13 cellular contexts compared by ENCODE assay signal in genomic region chr7:139075871-139076686, GRCh38. TPM values are rescaled to one million over a fixed set of nuclear protein-coding genes. Genes with fewer than 3 reads are reported as not detected.
DNase-seq lines count a peak whose midpoint lies in the region; ATAC-seq and TF ChIP-seq lines count a peak whose summit lies in the region.
"Had no signal": no experiment of that assay in that cellular context is flagged by ENCODE, and none has a peak within 500 bp of the region (broad histone marks: within the 10 kb centered on the region; RNA-seq: fewer than 3 reads in every experiment).

No MANE protein-coding gene starts in this region.

- TF ChIP-seq CTCF in breast epithelium (IDR thresholded peaks at IDR 0.05) (no peak), mammary epithelial cell (conservative IDR thresholded peaks at IDR 0.05 in 1 of 2, IDR thresholded peaks at IDR 0.05 in 1 of 2; ENCODE audit: extremely low read depth in 1 of 2, insufficient read depth in 1 of 2, low read depth in 1 of 2, low read length in 2 of 2) (no peak), gastrocnemius medialis (IDR thresholded peaks at IDR 0.05 in 4 of 5, conservative IDR thresholded peaks at IDR 0.05 in 1 of 5) (no peak), testis (IDR thresholded peaks at IDR 0.05) (no peak)

- POLR2A ChIA-PET in activated CD4-positive, alpha-beta memory T cell treated with anti-CD3 and anti-CD28 coated beads for 36 hours (lab: Charles Lee), result interaction anchor here (1.6 to 1.7 kb wide), 2 partner anchors 22 to 29 kb away, joined by 3 to 4 read pairs; no protein-coding TSS in a partner anchor

- ATAC-seq in stimulated activated naive CD8-positive, alpha-beta T cell treated with anti-CD3 and anti-CD28 coated beads, Interleukin-15, amount 100 ng/mL, for 72 hours, result no peak
- no peak for ATAC-seq in gastrocnemius medialis

- in situ Hi-C loops in mammary epithelial cell (cut with MboI; ENCODE audit: low sequenced_read_pairs in 2 of 2) (loop anchor here in 1 of 2 donors (10.0 kb wide), 1 partner anchor 191 kb away; no protein-coding TSS in a partner anchor), gastrocnemius medialis (cut with MboI; ENCODE audit: low sequenced_read_pairs in 4 of 4) (loop anchor here in 2 of 4 donors (5.0 to 10.0 kb wide), 2 partner anchors 189 to 191 kb away; no protein-coding TSS in a partner anchor)

- no peaks in the 10 kb centered on the region for H3K9me3 Mint-ChIP-seq in activated CD4-positive, alpha-beta memory T cell treated with anti-CD3 and anti-CD28 coated beads for 36 hours
- H3K9me3 Mint-ChIP-seq in stimulated activated naive CD8-positive, alpha-beta T cell treated with anti-CD3 and anti-CD28 coated beads, Interleukin-15, amount 100 ng/mL, for 72 hours, result no peaks in the 10 kb centered on the region

- BruUV-seq in mammary epithelial cell (replicated peaks; lab: Mats Ljungman, UMichigan), result no TSS peak

- dilution Hi-C loops in mammary epithelial cell (cut with HindIII; ENCODE audit: low sequenced_read_pairs), result no loop called here

- DNase-seq in breast epithelium (ENCODE audit: low spot score in 2 of 2) (no peak), mammary epithelial cell (no peak), kidney tubule cell (ENCODE audit: low spot score) (peak; percentile 20), SHP77 (lab: John Stamatoyannopoulos, UW) (no peak), gastrocnemius medialis (no peak), testis (no peak)
- DNase-seq in activated CD4-positive, alpha-beta memory T cell treated with anti-CD3 and anti-CD28 coated beads for 36 hours, result peak; percentile 8
- no peak for DNase-seq in stimulated activated naive CD8-positive, alpha-beta T cell treated with anti-CD3 and anti-CD28 coated beads, Interleukin-15, amount 100 ng/mL, for 72 hours
- DNase-seq: DMS79 treated with DMSO at 0.1 percent for 48 hours, MV-4-11, NCI-H2171 treated with DMSO at 0.1 percent for 48 hours had no signal

- no peak for TF ChIP-seq POLR2A in breast epithelium (IDR thresholded peaks at IDR 0.05)
- no peak for TF ChIP-seq POLR2A in gastrocnemius medialis (IDR thresholded peaks at IDR 0.05)
- TF ChIP-seq POLR2A in testis (IDR thresholded peaks at IDR 0.05), result no peak

- H3K9me3 ChIP-seq in breast epithelium, result no peaks in the 10 kb centered on the region
- no peaks in the 10 kb centered on the region for H3K9me3 ChIP-seq in mammary epithelial cell (replicated peaks; ENCODE audit: insufficient read depth, low read length)
- H3K9me3 ChIP-seq in gastrocnemius medialis, result no peaks in the 10 kb centered on the region
- no peaks in the 10 kb centered on the region for H3K9me3 ChIP-seq in testis
- H3K9me3 ChIP-seq: SJSA1 had no signal

- H3K4me1 Mint-ChIP-seq in activated CD4-positive, alpha-beta memory T cell treated with anti-CD3 and anti-CD28 coated beads for 36 hours (ENCODE audit: low read depth), result peaks cover 60% of the 10 kb centered on the region
- peaks cover 76% of the 10 kb centered on the region for H3K4me1 Mint-ChIP-seq in stimulated activated naive CD8-positive, alpha-beta T cell treated with anti-CD3 and anti-CD28 coated beads, Interleukin-15, amount 100 ng/mL, for 72 hours

- intact Hi-C loops in breast epithelium (cut with DNase I; ENCODE audit: low total_unique reads) (no loop called here), mammary epithelial cell (cut with micrococcal nuclease) (loop anchor here (1.0 kb wide), 2 partner anchors 59 to 190 kb away; no protein-coding TSS in a partner anchor), gastrocnemius medialis (cut with DNase I; ENCODE audit: low total_unique reads) (loop anchor here (1.0 to 10.0 kb wide), 2 partner anchors 59 to 191 kb away; no protein-coding TSS in a partner anchor), testis (cut with DNase I; ENCODE audit: low total_unique reads) (no loop called here)
- intact Hi-C loops in activated CD4-positive, alpha-beta memory T cell treated with anti-CD3 and anti-CD28 coated beads for 36 hours (cut with micrococcal nuclease), result loop anchor here (1.0 to 2.0 kb wide), 4 partner anchors 7 to 189 kb away; no protein-coding TSS in a partner anchor

- H3K4me3 ChIP-seq in breast epithelium, result no peak overlapping the region
- no peak overlapping the region for H3K4me3 ChIP-seq in mammary epithelial cell (replicated peaks in 1 of 3; ENCODE audit: insufficient read depth in 1 of 3, low read depth in 2 of 3, low read length in 3 of 3)
- no peak overlapping the region for H3K4me3 ChIP-seq in gastrocnemius medialis
- no peak overlapping the region for H3K4me3 ChIP-seq in testis
- H3K4me3 ChIP-seq: lung, SJSA1 had no signal

- peak overlapping the region; percentile 56 for H3K27ac Mint-ChIP-seq in activated CD4-positive, alpha-beta memory T cell treated with anti-CD3 and anti-CD28 coated beads for 36 hours
- H3K27ac Mint-ChIP-seq in stimulated activated naive CD8-positive, alpha-beta T cell treated with anti-CD3 and anti-CD28 coated beads, Interleukin-15, amount 100 ng/mL, for 72 hours, result peak overlapping the region; percentile 16 to 74

- no peak overlapping the region for H2AFZ ChIP-seq in mammary epithelial cell (ENCODE audit: low read depth, low read length)

- no peaks in the 10 kb centered on the region for H3K36me3 ChIP-seq in breast epithelium
- H3K36me3 ChIP-seq in mammary epithelial cell (ENCODE audit: insufficient read depth, low read length), result peaks cover 48% of the 10 kb centered on the region
- H3K36me3 ChIP-seq in gastrocnemius medialis, result peaks cover 0 to 44% of the 10 kb centered on the region in 2 donors
- no peaks in the 10 kb centered on the region for H3K36me3 ChIP-seq in testis (ENCODE audit: low read depth, missing control alignments)

- H3K4me2 ChIP-seq in mammary epithelial cell (ENCODE audit: insufficient read depth, low read depth, low read length), result no peak overlapping the region

- CTCF ChIA-PET in mammary epithelial cell (lab: Charles Lee; ENCODE audit: low non-redundant PET), result interaction anchor here (1.2 kb wide), 1 partner anchor 189 kb away, joined by 9 read pairs; no protein-coding TSS in a partner anchor
- CTCF ChIA-PET in activated CD4-positive, alpha-beta memory T cell treated with anti-CD3 and anti-CD28 coated beads for 36 hours (lab: Charles Lee), result interaction anchor here (1.2 to 3.6 kb wide), 17 partner anchors 9 to 193 kb away, joined by 4 to 69 read pairs (median 12); no protein-coding TSS in a partner anchor

- no peaks in the 10 kb centered on the region for H3K4me1 ChIP-seq in breast epithelium
- no peaks in the 10 kb centered on the region for H3K4me1 ChIP-seq in mammary epithelial cell (ENCODE audit: insufficient read depth, low read length)
- H3K4me1 ChIP-seq in gastrocnemius medialis, result no peaks in the 10 kb centered on the region
- H3K4me1 ChIP-seq in testis, result no peaks in the 10 kb centered on the region
- H3K4me1 ChIP-seq: SJSA1 had no signal

- no peaks in the 10 kb centered on the region for H3K27me3 Mint-ChIP-seq in activated CD4-positive, alpha-beta memory T cell treated with anti-CD3 and anti-CD28 coated beads for 36 hours
- H3K27me3 Mint-ChIP-seq in stimulated activated naive CD8-positive, alpha-beta T cell treated with anti-CD3 and anti-CD28 coated beads, Interleukin-15, amount 100 ng/mL, for 72 hours, result no peaks in the 10 kb centered on the region

- no peaks in the 10 kb centered on the region for H4K20me1 ChIP-seq in mammary epithelial cell (ENCODE audit: insufficient read depth, low read length)

- peaks cover 79% of the 10 kb centered on the region for H3K36me3 Mint-ChIP-seq in activated CD4-positive, alpha-beta memory T cell treated with anti-CD3 and anti-CD28 coated beads for 36 hours

- H3K79me2 ChIP-seq in mammary epithelial cell (ENCODE audit: insufficient read depth, low read length), result peaks cover 13% of the 10 kb centered on the region

- whole genome bisulfite sequencing in mammary epithelial cell (ENCODE audit: low coverage, missing lambda C conversion rate), result 98% methylated on average over 11 of the region's 11 CpGs
- 82 to 83% methylated on average over 11 of the region's 11 CpGs for WGBS in testis, 2 donors

- no peak overlapping the region for H3K4me3 Mint-ChIP-seq in activated CD4-positive, alpha-beta memory T cell treated with anti-CD3 and anti-CD28 coated beads for 36 hours
- H3K4me3 Mint-ChIP-seq in stimulated activated naive CD8-positive, alpha-beta T cell treated with anti-CD3 and anti-CD28 coated beads, Interleukin-15, amount 100 ng/mL, for 72 hours, result no peak overlapping the region

- H3K9ac ChIP-seq in mammary epithelial cell (ENCODE audit: insufficient read depth, low read length), result no peak overlapping the region

- no peaks in the 10 kb centered on the region for H3K27me3 ChIP-seq in breast epithelium
- H3K27me3 ChIP-seq in mammary epithelial cell (ENCODE audit: insufficient read depth, low read length), result no peaks in the 10 kb centered on the region
- H3K27me3 ChIP-seq in gastrocnemius medialis, result no peaks in the 10 kb centered on the region
- no peaks in the 10 kb centered on the region for H3K27me3 ChIP-seq in testis
- H3K27me3 ChIP-seq: SJSA1 had no signal

- peak overlapping the region; percentile 21 to 77 for H3K27ac ChIP-seq in breast epithelium
- H3K27ac ChIP-seq in mammary epithelial cell (ENCODE audit: insufficient read depth, low read depth, low read length), result no peak overlapping the region
- H3K27ac ChIP-seq in gastrocnemius medialis, result no peak overlapping the region
- no peak overlapping the region for H3K27ac ChIP-seq in testis
- H3K27ac ChIP-seq: SJSA1 had no signal

RNA-seq across cellular contexts. Expression of gene ZC3HAV1, which starts 33.4 kb away (rescaled TPM):
- 10 to 100 TPM; 22.1 to 41.3 (median 37.7) TPM for total RNA-seq in breast epithelium
- total RNA-seq in mammary epithelial cell, result 10 to 100 TPM; 23.6 to 50.5 TPM
- 24.2 TPM for polyA plus RNA-seq in mammary epithelial cell
- polyA minus RNA-seq in mammary epithelial cell, result 35.7 TPM
- total RNA-seq in activated CD4-positive, alpha-beta memory T cell treated with anti-CD3 and anti-CD28 coated beads for 36 hours, result 10 to 100 TPM; 99.3 to 99.6 TPM
- total RNA-seq in gastrocnemius medialis, result 10 to 100 TPM in 1 of 4 donors, 1 to 10 TPM in 3; 3.5 to 10.4 (median 4.5) TPM
- total RNA-seq in testis, result 10 to 100 TPM; 32.8 to 38.7 TPM
- 13.1 TPM for polyA plus RNA-seq in testis (ENCODE audit: insufficient read depth, low read depth, low replicate concordance)

RNA-seq across cellular contexts. Expression of gene ZC3HAV1L, which starts 40.2 kb away (rescaled TPM):
- total RNA-seq in breast epithelium, result 10 to 100 TPM; 12.5 to 24.9 (median 19.3) TPM
- 10 to 100 TPM in 1 of 2 donors, 1 to 10 TPM in 1; 9.9 to 14.8 TPM for total RNA-seq in mammary epithelial cell
- 9.5 TPM for polyA plus RNA-seq in mammary epithelial cell
- polyA minus RNA-seq in mammary epithelial cell, result 15.9 TPM
- total RNA-seq in activated CD4-positive, alpha-beta memory T cell treated with anti-CD3 and anti-CD28 coated beads for 36 hours, result 10 to 100 TPM; 11.8 to 14.7 TPM
- 1 to 10 TPM; 1.1 to 2.2 (median 1.5) TPM for total RNA-seq in gastrocnemius medialis
- total RNA-seq in testis, result 10 to 100 TPM; 22.4 to 22.6 TPM
- polyA plus RNA-seq in testis (ENCODE audit: insufficient read depth, low read depth, low replicate concordance), result 2.5 TPM

Comparison
In these comparisons a context has a peak if more than half of its experiments do, and no peak if none do; other contexts are left out.
1. H3K27ac ChIP-seq: peak in breast epithelium (2 of 2); none in mammary epithelial cell (single experiment), gastrocnemius medialis (0 of 4) and testis (0 of 2).
2. intact Hi-C loops: an anchor here in mammary epithelial cell (1.0 kb wide), activated CD4-positive, alpha-beta memory T cell treated with anti-CD3 and anti-CD28 coated beads for 36 hours (1.0 to 2.0 kb wide) and gastrocnemius medialis (1.0 to 10.0 kb wide); none called in breast epithelium and testis.
3. DNase-seq: peak in activated CD4-positive, alpha-beta memory T cell treated with anti-CD3 and anti-CD28 coated beads for 36 hours (single experiment) and kidney tubule cell (single experiment); none in breast epithelium (0 of 2), mammary epithelial cell (single experiment), stimulated activated naive CD8-positive, alpha-beta T cell treated with anti-CD3 and anti-CD28 coated beads, Interleukin-15, amount 100 ng/mL, for 72 hours (0 of 2), SHP77 (0 of 2), gastrocnemius medialis (0 of 2) and testis (single experiment).